In the genomic region with DNA sequence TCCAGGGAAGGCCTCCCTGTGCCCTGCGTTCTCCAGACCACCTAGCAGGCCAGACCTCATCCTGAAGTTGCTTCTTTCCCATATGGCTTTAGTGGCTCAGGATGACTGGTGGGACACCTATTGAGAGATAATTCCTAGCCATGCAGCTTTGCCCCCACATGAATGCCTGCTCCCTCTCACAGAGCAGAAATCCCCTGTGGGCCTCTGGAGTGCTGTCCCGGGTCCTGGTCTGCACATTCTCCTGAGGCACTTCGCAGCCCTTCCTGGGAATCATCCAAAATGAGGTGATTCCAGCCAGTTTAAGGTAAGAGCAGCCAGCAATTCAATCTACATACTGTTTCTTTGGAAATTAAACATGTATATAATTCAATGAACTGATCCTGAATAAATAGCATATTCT, we compare ENCODE assay signal across 1 cellular context.
TF ChIP-seq lines count a peak whose summit lies in the region.

No MANE protein-coding gene starts in this region.

TF ChIP-seq in A549, 52 proteins besides CTCF, POLR2A, EP300 and RAD21:
- TF ChIP-seq REST (IDR thresholded peaks at IDR 0.05): peak; percentile 39; the same call in 1 of the 2 replicates
- TF ChIP-seq TFCP2L1 (CRISPR knock-in tag; IDR thresholded peaks at IDR 0.05): no peak
- TF ChIP-seq SMC3 (IDR thresholded peaks at IDR 0.05): no peak
- TF ChIP-seq HES2 (IDR thresholded peaks at IDR 0.05): no peak
